In the genomic region with DNA sequence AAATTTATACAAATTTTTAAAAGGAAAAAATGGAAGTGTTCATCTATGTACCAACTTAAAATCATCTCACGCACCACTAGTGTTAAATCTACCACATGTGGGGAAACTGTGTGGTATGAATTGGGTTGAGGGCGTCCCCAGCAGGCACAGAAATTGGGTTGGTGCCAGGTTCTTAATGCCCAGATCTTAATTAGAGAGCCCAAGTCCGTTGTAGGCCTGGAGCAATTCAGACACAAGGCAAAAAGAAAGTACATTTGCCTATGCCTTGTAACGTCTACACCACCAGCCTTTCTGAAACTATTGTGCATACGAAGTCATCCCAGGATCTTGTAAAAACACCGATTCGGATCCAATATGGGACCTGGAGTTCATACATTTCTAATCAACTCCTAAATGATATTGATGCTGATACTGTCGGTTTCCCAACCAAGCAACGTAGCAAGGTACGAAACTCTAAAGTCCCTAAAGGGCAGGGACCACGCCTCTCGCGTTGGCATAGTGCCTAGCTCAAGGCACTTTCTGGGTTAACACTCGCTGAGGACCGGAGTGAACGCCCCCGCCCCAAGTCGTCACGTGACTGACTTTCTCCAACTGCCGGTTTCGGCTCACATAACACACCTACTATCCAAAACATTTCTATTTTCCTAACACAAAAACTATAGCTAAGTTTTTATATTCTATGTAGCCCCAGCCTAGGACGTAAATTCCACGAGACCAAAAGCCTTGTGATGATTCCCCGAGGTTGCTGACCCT, we compare ENCODE assay signal across 8 cellular contexts. TPM values are rescaled to one million over a fixed set of nuclear protein-coding genes. Genes with fewer than 3 reads are reported as not detected.
DNase-seq lines count a peak whose midpoint lies in the region; ATAC-seq and TF ChIP-seq lines count a peak whose summit lies in the region.

No MANE protein-coding gene starts in this region.

- DNase-seq in GM13976 (ENCODE audit: low spot score) = peak; percentile 51
- peak; percentile 12 for DNase-seq in NCI-H2029 treated with DMSO at 0.1 percent for 48 hours (lab: John Stamatoyannopoulos, UW)
- DNase-seq in WERI-Rb-1 = peak; percentile 61
- peak; percentile 70 for DNase-seq in mammary epithelial cell
- DNase-seq in iris pigment epithelial cell (ENCODE audit: low read depth) = peak; percentile 73
- DNase-seq in stimulated activated CD4-positive, alpha-beta T cell treated with anti-CD3 and anti-CD28 coated beads, Interleukin-15, amount 100 ng/mL, for 24 hours = peak; percentile 85
- no peak for DNase-seq in mesenteric fat pad (ENCODE audit: low spot score)

- H3K27me3 ChIP-seq in WERI-Rb-1 (ENCODE audit: insufficient read depth, low read depth, severe bottlenecking) (no peaks in the 10 kb centered on the region), mammary epithelial cell (ENCODE audit: insufficient read depth, low read length) (no peaks in the 10 kb centered on the region)

- no peaks in the 10 kb centered on the region for H4K20me1 ChIP-seq in mammary epithelial cell (ENCODE audit: insufficient read depth, low read length)

- TF ChIP-seq CTCF in GM13976 (IDR thresholded peaks at IDR 0.05; ENCODE audit: borderline replicate concordance, control extremely low read depth, extremely low read depth, insufficient read depth, missing control alignments) (no peak), WERI-Rb-1 (IDR thresholded peaks at IDR 0.05; ENCODE audit: low read depth, low read length) (no peak), mammary epithelial cell (conservative IDR thresholded peaks at IDR 0.05 in 1 of 2, IDR thresholded peaks at IDR 0.05 in 1 of 2; ENCODE audit: extremely low read depth in 1 of 2, insufficient read depth in 1 of 2, low read depth in 1 of 2, low read length in 2 of 2) (no peak)

- in situ Hi-C loops in GM13976 (cut with MboI; ENCODE audit: low sequenced_read_pairs, unreplicated experiment) = no loop called here
- in situ Hi-C loops in mammary epithelial cell (cut with MboI; ENCODE audit: low sequenced_read_pairs in 2 of 2) = loop anchor here in 1 of 2 donors (25.0 kb wide), 1 partner anchor 140 kb away; no protein-coding TSS in a partner anchor

- peaks cover 12% of the 10 kb centered on the region for H3K36me3 ChIP-seq in WERI-Rb-1
- H3K36me3 ChIP-seq in mammary epithelial cell (ENCODE audit: insufficient read depth, low read length) = peaks cover 4% of the 10 kb centered on the region

- H3K79me2 ChIP-seq in mammary epithelial cell (ENCODE audit: insufficient read depth, low read length) = peaks cover 67% of the 10 kb centered on the region

- peak overlapping the region; percentile 97 for H2AFZ ChIP-seq in mammary epithelial cell (ENCODE audit: low read depth, low read length)

- intact Hi-C loops in mammary epithelial cell (cut with micrococcal nuclease) = loop anchor here (1.0 kb wide), 1 partner anchor 147 kb away; no protein-coding TSS in a partner anchor

- dilution Hi-C loops in mammary epithelial cell (cut with HindIII; ENCODE audit: low sequenced_read_pairs) = no loop called here

- TSS peak; percentile 71 for BruUV-seq in mammary epithelial cell (replicated peaks; lab: Mats Ljungman, UMichigan)

- H3K27ac ChIP-seq in WERI-Rb-1 = peak overlapping the region; percentile 96
- H3K27ac ChIP-seq in mammary epithelial cell (ENCODE audit: insufficient read depth, low read depth, low read length) = peak overlapping the region; percentile 99

- peak; percentile 31 for ATAC-seq in HG02884 (IDR thresholded peaks at IDR 0.05; ENCODE audit: unreplicated experiment)

- H3K4me3 ChIP-seq in WERI-Rb-1 (ENCODE audit: low read depth, low read length) (peak overlapping the region; percentile 99), mammary epithelial cell (replicated peaks in 1 of 3; ENCODE audit: insufficient read depth in 1 of 3, low read depth in 2 of 3, low read length in 3 of 3) (peak overlapping the region; percentile 83 to 99 (median 96))

- peak overlapping the region; percentile 99 for H3K9ac ChIP-seq in mammary epithelial cell (ENCODE audit: insufficient read depth, low read length)

- H3K9me3 ChIP-seq in WERI-Rb-1 (ENCODE audit: severe bottlenecking) = no peaks in the 10 kb centered on the region
- no peaks in the 10 kb centered on the region for H3K9me3 ChIP-seq in mammary epithelial cell (replicated peaks; ENCODE audit: insufficient read depth, low read length)

- 1% methylated on average over 22 of the region's 24 CpGs for WGBS in mammary epithelial cell (ENCODE audit: low coverage, missing lambda C conversion rate)

- peak overlapping the region; percentile 88 for H3K4me2 ChIP-seq in mammary epithelial cell (ENCODE audit: insufficient read depth, low read depth, low read length)

- CTCF ChIA-PET in mammary epithelial cell (lab: Charles Lee; ENCODE audit: low non-redundant PET) = no interaction called here

- peaks cover 23% of the 10 kb centered on the region for H3K4me1 ChIP-seq in mammary epithelial cell (ENCODE audit: insufficient read depth, low read length)

RNA-seq across cellular contexts. Expression of gene UQCRC2, which starts 0.9 kb away (rescaled TPM):
- 100 to 1,000 TPM; 181 to 205 TPM for total RNA-seq in mammary epithelial cell
- polyA plus RNA-seq in mammary epithelial cell = 168 TPM
- 208 TPM for polyA minus RNA-seq in mammary epithelial cell
- total RNA-seq in mesenteric fat pad = 186 TPM

RNA-seq across cellular contexts. Expression of gene PDZD9, which starts 48.7 kb away (rescaled TPM):
- total RNA-seq in mammary epithelial cell (not detected), mesenteric fat pad (not detected)
- 0.05 TPM for polyA plus RNA-seq in mammary epithelial cell
- not detected for polyA minus RNA-seq in mammary epithelial cell

RNA-seq across cellular contexts. Expression of gene MOSMO, which starts 55.7 kb away (rescaled TPM):
- total RNA-seq in mammary epithelial cell (10 to 100 TPM; 19.0 to 34.8 TPM), mesenteric fat pad (18.6 TPM)
- 22.6 TPM for polyA plus RNA-seq in mammary epithelial cell
- polyA minus RNA-seq in mammary epithelial cell = 23.4 TPM
